In genomic region chr3:139935866-139936817, GRCh38 we compare ENCODE assay signal across 8 cellular contexts. TPM values are rescaled to one million over a fixed set of nuclear protein-coding genes. Genes with fewer than 3 reads are reported as not detected.
DNase-seq lines count a peak whose midpoint lies in the region; ATAC-seq and TF ChIP-seq lines count a peak whose summit lies in the region.

No MANE protein-coding gene starts in this region.

- no peaks in the 10 kb centered on the region for H3K9me3 Mint-ChIP-seq in WTC11
- no peaks in the 10 kb centered on the region for H3K9me3 Mint-ChIP-seq in activated T-helper 17 cell treated with anti-CD3 and anti-CD28 coated beads, Interleukin-2, amount 50 U/mL, for 72 hours

- no peaks in the 10 kb centered on the region for H3K36me3 ChIP-seq in subcutaneous abdominal adipose tissue (ENCODE audit: control insufficient read depth in 5 of 5, insufficient read depth in 5 of 5, low read length in 5 of 5)

- peak overlapping the region; percentile 71 for H3K4me3 Mint-ChIP-seq in WTC11
- H3K4me3 Mint-ChIP-seq in activated T-helper 17 cell treated with anti-CD3 and anti-CD28 coated beads, Interleukin-2, amount 50 U/mL, for 72 hours: no peak overlapping the region

- CTCF ChIA-PET in WTC11 (lab: Charles Lee): interaction anchor here (0.6 to 3.7 kb wide), 22 partner anchors 10 to 607 kb away, joined by 3 to 31 read pairs (median 4); partner anchors contain the start of gene NMNAT3

- H3K27ac Mint-ChIP-seq in WTC11: no peak overlapping the region
- H3K27ac Mint-ChIP-seq in activated T-helper 17 cell treated with anti-CD3 and anti-CD28 coated beads, Interleukin-2, amount 50 U/mL, for 72 hours: no peak overlapping the region

- no peak for TF ChIP-seq CTCF in WTC11 (IDR thresholded peaks at IDR 0.05)

- DNase-seq in NCI-H2029 (lab: John Stamatoyannopoulos, UW): peak; percentile 4
- DNase-seq in NCI-H2029 treated with DMSO at 0.1 percent for 48 hours (lab: John Stamatoyannopoulos, UW): no peak
- peak; percentile 47 for DNase-seq in WTC11 (ENCODE audit: low spot score)
- DNase-seq in inferior parietal cortex (ENCODE audit: extremely low spot score): peak; percentile 24
- DNase-seq in NCI-H2196 treated with DMSO at 0.1 percent for 48 hours (lab: John Stamatoyannopoulos, UW; ENCODE audit: unreplicated experiment): no peak

- H3K4me1 Mint-ChIP-seq in WTC11: peaks cover 8% of the 10 kb centered on the region
- H3K4me1 Mint-ChIP-seq in activated T-helper 17 cell treated with anti-CD3 and anti-CD28 coated beads, Interleukin-2, amount 50 U/mL, for 72 hours: no peaks in the 10 kb centered on the region

- peaks cover 53% of the 10 kb centered on the region for H3K27me3 Mint-ChIP-seq in WTC11 (ENCODE audit: low read depth)
- peaks cover 42% of the 10 kb centered on the region for H3K27me3 Mint-ChIP-seq in activated T-helper 17 cell treated with anti-CD3 and anti-CD28 coated beads, Interleukin-2, amount 50 U/mL, for 72 hours

- H3K4me1 ChIP-seq in subcutaneous abdominal adipose tissue (ENCODE audit: control insufficient read depth in 5 of 5, insufficient read depth in 5 of 5, low read length in 5 of 5): peaks cover 1 to 63% (median 46%) of the 10 kb centered on the region in 5 donors

- POLR2A ChIA-PET in WTC11 (lab: Charles Lee): no interaction called here

- peak overlapping the region; percentile 58 to 90 (median 77) for H3K4me3 ChIP-seq in subcutaneous abdominal adipose tissue (ENCODE audit: low read depth in 1 of 5, low read length in 5 of 5)

- ATAC-seq in WTC11 (peak; percentile 13), GM19397 (IDR thresholded peaks at IDR 0.05; ENCODE audit: unreplicated experiment) (no peak)
- ATAC-seq in activated T-helper 17 cell treated with anti-CD3 and anti-CD28 coated beads, Interleukin-2, amount 50 U/mL, for 72 hours (replicated peaks): no peak

- H3K27me3 ChIP-seq in subcutaneous abdominal adipose tissue (ENCODE audit: control insufficient read depth in 5 of 5, insufficient read depth in 4 of 5, low read length in 5 of 5): peaks cover 0 to 10% (median 4%) of the 10 kb centered on the region in 5 donors

- H3K36me3 Mint-ChIP-seq in WTC11: no peaks in the 10 kb centered on the region
- no peaks in the 10 kb centered on the region for H3K36me3 Mint-ChIP-seq in activated T-helper 17 cell treated with anti-CD3 and anti-CD28 coated beads, Interleukin-2, amount 50 U/mL, for 72 hours (ENCODE audit: low read depth)

- peak overlapping the region in 4 of 5 donors; percentile 2 to 82 (median 64) for H3K9ac ChIP-seq in subcutaneous abdominal adipose tissue (ENCODE audit: low read length in 5 of 5)

- no peak overlapping the region for H3K27ac ChIP-seq in subcutaneous abdominal adipose tissue (ENCODE audit: low read depth, low read length)

- H3K9me3 ChIP-seq in subcutaneous abdominal adipose tissue (ENCODE audit: control insufficient read depth in 5 of 5, low read length in 5 of 5): no peaks in the 10 kb centered on the region

TF ChIP-seq in WTC11, 78 proteins besides CTCF, POLR2A, EP300 and RAD21:
- TF ChIP-seq SMAD4 (CRISPR knock-in tag; IDR thresholded peaks at IDR 0.05) (no peak), USF2 (CRISPR knock-in tag; IDR thresholded peaks at IDR 0.05) (peak; percentile 53)

RNA-seq across cellular contexts. Expression of gene CLSTN2, which starts 1.2 kb away (rescaled TPM):
- total RNA-seq in WTC11 (2021): 0.32 to 0.46 TPM (median 0.35 TPM) in 3 replicates
- under 1 TPM in 1 of 2 donors, not detected in 1; 0.08 TPM for total RNA-seq in activated T-helper 17 cell treated with anti-CD3 and anti-CD28 coated beads, Interleukin-2, amount 50 U/mL, for 72 hours

Comparison
In these comparisons a context has a peak if more than half of its experiments do, and no peak if none do; other contexts are left out.
1. DNase-seq: peak in NCI-H2029 (single experiment), WTC11 (single experiment) and inferior parietal cortex (single experiment); none in NCI-H2029 treated with DMSO at 0.1 percent for 48 hours (single experiment) and NCI-H2196 treated with DMSO at 0.1 percent for 48 hours (single experiment).